8 cellular contexts compared by ENCODE assay signal in genomic region chr6:144215932-144216667, GRCh38.
DNase-seq lines count a peak whose midpoint lies in the region; ATAC-seq, FAIRE-seq and TF ChIP-seq lines count a peak whose summit lies in the region.

No MANE protein-coding gene starts in this region.

- peaks cover 12% of the 10 kb centered on the region for H3K9me3 Mint-ChIP-seq in endodermal cell

- H3K4me1 Mint-ChIP-seq in endodermal cell = peaks cover 10% of the 10 kb centered on the region

- H3K36me3 ChIP-seq in HUES48 (ENCODE audit: control insufficient read depth, insufficient read depth, low read length) (no peaks in the 10 kb centered on the region), endodermal cell (ENCODE audit: control insufficient read depth, insufficient read depth, low read length) (no peaks in the 10 kb centered on the region)

- no peaks in the 10 kb centered on the region for H3K36me3 Mint-ChIP-seq in endodermal cell (ENCODE audit: low read depth)

- H3K4me3 ChIP-seq in HUES48 (ENCODE audit: low read depth, low read length) (peak overlapping the region; percentile 76), endodermal cell (ENCODE audit: low read length) (peak overlapping the region; percentile 85)

- peak overlapping the region; percentile 77 for H3K9ac ChIP-seq in HUES48 (ENCODE audit: low read depth, low read length)
- H3K9ac ChIP-seq in endodermal cell (ENCODE audit: extremely low read depth, low read length, poor library complexity, severe bottlenecking) = peak overlapping the region; percentile 35

- H3K27ac ChIP-seq in HUES48 (ENCODE audit: low read depth, low read length) (peak overlapping the region; percentile 85), endodermal cell (ENCODE audit: low read depth, low read length) (peak overlapping the region; percentile 91)

- H3K27me3 Mint-ChIP-seq in endodermal cell (ENCODE audit: insufficient read depth) = peaks cover 16% of the 10 kb centered on the region

- no peak for FAIRE-seq in D721Med (lab: Jason Lieb, UNC)

- peak; percentile 89 for ATAC-seq in GM21423 (IDR thresholded peaks at IDR 0.05; ENCODE audit: unreplicated experiment)

- H3K4me1 ChIP-seq in HUES48 (ENCODE audit: control insufficient read depth, insufficient read depth, low read length) (peaks cover 15% of the 10 kb centered on the region), endodermal cell (ENCODE audit: control insufficient read depth, insufficient read depth, low read length) (no peaks in the 10 kb centered on the region)

- H3K4me3 Mint-ChIP-seq in endodermal cell = peak overlapping the region; percentile 86

- DNase-seq in D721Med (ENCODE audit: insufficient read length, low spot score) = peak; percentile 53
- peak; percentile 87 for DNase-seq in NOMO-1 treated with dmso at 0.1 percent for 144 hours (lab: John Stamatoyannopoulos, UW; ENCODE audit: unreplicated experiment)
- peak; percentile 78 for DNase-seq in activated CD8-positive, alpha-beta memory T cell treated with anti-CD3 and anti-CD28 coated beads, Interleukin-2, amount 50 U/mL, for 24 hours (ENCODE audit: extremely low read depth)
- peak; percentile 98 for DNase-seq in endodermal cell
- peak; percentile 97 for DNase-seq in mesenteric fat pad (ENCODE audit: low spot score)
- peak; percentile 83 for DNase-seq in stimulated activated CD8-positive, alpha-beta memory T cell treated with anti-CD3 and anti-CD28 coated beads, Interleukin-15, amount 100 ng/mL, for 1 hour (ENCODE audit: low read depth)

- H3K27ac Mint-ChIP-seq in endodermal cell = peak overlapping the region; percentile 94

- H3K9me3 ChIP-seq in HUES48 (ENCODE audit: control insufficient read depth, insufficient read depth, low read length) = no peaks in the 10 kb centered on the region
- H3K9me3 ChIP-seq in endodermal cell (ENCODE audit: control insufficient read depth, low read length) = peaks cover 6% of the 10 kb centered on the region

- TF ChIP-seq CTCF in D721Med (IDR thresholded peaks at IDR 0.05; ENCODE audit: insufficient read depth, missing control alignments) = peak; percentile 34
- peak; percentile 78 for TF ChIP-seq CTCF in endodermal cell (conservative IDR thresholded peaks at IDR 0.05)

- 0 to 1% methylated on average over 19 to 61 of the region's 61 CpGs for WGBS in endodermal cell (ENCODE audit: insufficient coverage in 1 of 2, insufficient read length in 1 of 2), 2 experiments

- H3K27me3 ChIP-seq in HUES48 (ENCODE audit: control insufficient read depth, insufficient read depth, low read length) (no peaks in the 10 kb centered on the region), endodermal cell (ENCODE audit: control insufficient read depth, insufficient read depth, low read length, poor library complexity, severe bottlenecking) (no peaks in the 10 kb centered on the region)

Comparison
In these comparisons a context has a peak if more than half of its experiments do, and no peak if none do; other contexts are left out.
1. Peak in every context shown above with its lines: DNase-seq, ATAC-seq, H3K4me3 ChIP-seq and H3K27ac ChIP-seq.